ENCODE assay signal across 2 cellular contexts in the genomic region with DNA sequence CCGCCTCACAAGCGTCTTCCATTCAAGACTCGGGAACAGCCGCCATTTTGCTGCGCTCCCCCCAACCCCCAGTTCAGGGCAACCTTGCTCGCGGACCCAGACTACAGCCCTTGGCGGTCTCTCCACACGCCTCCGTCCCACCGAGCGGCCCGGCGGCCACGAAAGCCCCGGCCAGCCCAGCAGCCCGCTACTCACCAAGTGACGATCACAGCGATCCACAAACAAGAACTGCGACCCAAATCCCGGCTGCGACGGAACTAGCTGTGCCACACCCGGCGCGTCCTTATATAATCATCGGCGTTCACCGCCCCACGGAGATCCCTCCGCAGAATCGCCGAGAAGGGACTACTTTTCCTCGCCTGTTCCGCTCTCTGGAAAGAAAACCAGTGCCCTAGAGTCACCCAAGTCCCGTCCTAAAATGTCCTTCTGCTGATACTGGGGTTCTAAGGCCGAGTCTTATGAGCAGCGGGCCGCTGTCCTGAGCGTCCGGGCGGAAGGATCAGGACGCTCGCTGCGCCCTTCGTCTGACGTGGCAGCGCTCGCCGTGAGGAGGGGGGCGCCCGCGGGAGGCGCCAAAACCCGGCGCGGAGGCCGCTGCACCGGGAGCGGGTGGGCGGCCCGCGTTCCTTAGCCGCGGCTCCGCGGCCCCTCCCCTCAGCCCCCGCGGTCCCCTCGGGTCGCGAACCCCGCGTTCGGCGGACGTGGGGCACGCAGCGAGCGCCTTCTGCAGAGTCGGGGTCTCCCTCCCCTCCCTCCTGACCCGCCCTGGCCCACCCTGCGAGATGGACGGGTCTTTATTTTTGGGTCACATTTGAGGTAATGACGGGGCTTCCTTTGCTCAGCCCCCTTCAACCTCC.
TF ChIP-seq lines count a peak whose summit lies in the region.

Gene UBC, minus strand, starts transcription at position 259 of the 857 bp plus-strand sequence. CDS start 879 bp downstream, outside the sequence.

TF ChIP-seq in WTC11, 78 proteins besides CTCF, POLR2A, EP300 and RAD21 (continued from another document and continues in another):
- TF ChIP-seq FOXP4 (CRISPR knock-in tag; IDR thresholded peaks at IDR 0.05) (peak; percentile 83; the same call in 1 of the 2 replicates), ZNF232 (CRISPR knock-in tag; IDR thresholded peaks at IDR 0.05) (peak; percentile 77; the same call in 1 of the 2 replicates), TCF7 (CRISPR knock-in tag; IDR thresholded peaks at IDR 0.05; ENCODE audit: low read depth) (0 out of 2 replicates have a peak, but pooled peaks have one; percentile 19), STAT6 (CRISPR knock-in tag; conservative IDR thresholded peaks at IDR 0.05; ENCODE audit: low read depth) (no peak), HMGA2 (CRISPR knock-in tag; IDR thresholded peaks at IDR 0.05) (peak; percentile 42; the same call in 1 of the 2 replicates), GABPB1 (CRISPR knock-in tag; IDR thresholded peaks at IDR 0.05) (peak; percentile 67), ZSCAN18 (CRISPR knock-in tag; IDR thresholded peaks at IDR 0.05) (no peak), RELA (CRISPR knock-in tag; IDR thresholded peaks at IDR 0.05; ENCODE audit: borderline replicate concordance) (0 out of 2 replicates have a peak, but pooled peaks have one; percentile 13)
- TF ChIP-seq, protein P1, sequence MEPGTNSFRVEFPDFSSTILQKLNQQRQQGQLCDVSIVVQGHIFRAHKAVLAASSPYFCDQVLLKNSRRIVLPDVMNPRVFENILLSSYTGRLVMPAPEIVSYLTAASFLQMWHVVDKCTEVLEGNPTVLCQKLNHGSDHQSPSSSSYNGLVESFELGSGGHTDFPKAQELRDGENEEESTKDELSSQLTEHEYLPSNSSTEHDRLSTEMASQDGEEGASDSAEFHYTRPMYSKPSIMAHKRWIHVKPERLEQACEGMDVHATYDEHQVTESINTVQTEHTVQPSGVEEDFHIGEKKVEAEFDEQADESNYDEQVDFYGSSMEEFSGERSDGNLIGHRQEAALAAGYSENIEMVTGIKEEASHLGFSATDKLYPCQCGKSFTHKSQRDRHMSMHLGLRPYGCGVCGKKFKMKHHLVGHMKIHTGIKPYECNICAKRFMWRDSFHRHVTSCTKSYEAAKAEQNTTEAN (CRISPR knock-in tag; IDR thresholded peaks at IDR 0.05): peak; percentile 94
- TF ChIP-seq, protein P2, sequence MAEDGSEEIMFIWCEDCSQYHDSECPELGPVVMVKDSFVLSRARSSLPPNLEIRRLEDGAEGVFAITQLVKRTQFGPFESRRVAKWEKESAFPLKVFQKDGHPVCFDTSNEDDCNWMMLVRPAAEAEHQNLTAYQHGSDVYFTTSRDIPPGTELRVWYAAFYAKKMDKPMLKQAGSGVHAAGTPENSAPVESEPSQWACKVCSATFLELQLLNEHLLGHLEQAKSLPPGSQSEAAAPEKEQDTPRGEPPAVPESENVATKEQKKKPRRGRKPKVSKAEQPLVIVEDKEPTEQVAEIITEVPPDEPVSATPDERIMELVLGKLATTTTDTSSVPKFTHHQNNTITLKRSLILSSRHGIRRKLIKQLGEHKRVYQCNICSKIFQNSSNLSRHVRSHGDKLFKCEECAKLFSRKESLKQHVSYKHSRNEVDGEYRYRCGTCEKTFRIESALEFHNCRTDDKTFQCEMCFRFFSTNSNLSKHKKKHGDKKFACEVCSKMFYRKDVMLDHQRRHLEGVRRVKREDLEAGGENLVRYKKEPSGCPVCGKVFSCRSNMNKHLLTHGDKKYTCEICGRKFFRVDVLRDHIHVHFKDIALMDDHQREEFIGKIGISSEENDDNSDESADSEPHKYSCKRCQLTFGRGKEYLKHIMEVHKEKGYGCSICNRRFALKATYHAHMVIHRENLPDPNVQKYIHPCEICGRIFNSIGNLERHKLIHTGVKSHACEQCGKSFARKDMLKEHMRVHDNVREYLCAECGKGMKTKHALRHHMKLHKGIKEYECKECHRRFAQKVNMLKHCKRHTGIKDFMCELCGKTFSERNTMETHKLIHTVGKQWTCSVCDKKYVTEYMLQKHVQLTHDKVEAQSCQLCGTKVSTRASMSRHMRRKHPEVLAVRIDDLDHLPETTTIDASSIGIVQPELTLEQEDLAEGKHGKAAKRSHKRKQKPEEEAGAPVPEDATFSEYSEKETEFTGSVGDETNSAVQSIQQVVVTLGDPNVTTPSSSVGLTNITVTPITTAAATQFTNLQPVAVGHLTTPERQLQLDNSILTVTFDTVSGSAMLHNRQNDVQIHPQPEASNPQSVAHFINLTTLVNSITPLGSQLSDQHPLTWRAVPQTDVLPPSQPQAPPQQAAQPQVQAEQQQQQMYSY (CRISPR knock-in tag; IDR thresholded peaks at IDR 0.05): peak; percentile 100

TF ChIP-seq in HepG2, 621 proteins besides CTCF, POLR2A, EP300 and RAD21 (continued from another document and continues in another):
- no peak for TF ChIP-seq ZKSCAN5 (CRISPR knock-in tag; IDR thresholded peaks at IDR 0.05)
- peak; percentile 76 for TF ChIP-seq ZBTB38 (CRISPR knock-in tag; IDR thresholded peaks at IDR 0.05)
- TF ChIP-seq KLF9 (CRISPR knock-in tag; IDR thresholded peaks at IDR 0.05; ENCODE audit: low read depth): no peak
- TF ChIP-seq ZNF430 (CRISPR knock-in tag; IDR thresholded peaks at IDR 0.05): peak; percentile 89
- no peak for TF ChIP-seq HMGA1 (CRISPR knock-in tag; conservative IDR thresholded peaks at IDR 0.05)
- TF ChIP-seq, protein P3, sequence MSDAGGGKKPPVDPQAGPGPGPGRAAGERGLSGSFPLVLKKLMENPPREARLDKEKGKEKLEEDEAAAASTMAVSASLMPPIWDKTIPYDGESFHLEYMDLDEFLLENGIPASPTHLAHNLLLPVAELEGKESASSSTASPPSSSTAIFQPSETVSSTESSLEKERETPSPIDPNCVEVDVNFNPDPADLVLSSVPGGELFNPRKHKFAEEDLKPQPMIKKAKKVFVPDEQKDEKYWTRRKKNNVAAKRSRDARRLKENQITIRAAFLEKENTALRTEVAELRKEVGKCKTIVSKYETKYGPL (CRISPR knock-in tag; IDR thresholded peaks at IDR 0.05): no peak; the same call in 1 of the 2 replicates
- TF ChIP-seq SP4 (CRISPR knock-in tag; IDR thresholded peaks at IDR 0.05): peak; percentile 94
- 0 out of 2 replicates have a peak, but pooled peaks have one; percentile 41 for TF ChIP-seq FOXK2 (IDR thresholded peaks at IDR 0.05)
- TF ChIP-seq HNF1B (CRISPR knock-in tag; IDR thresholded peaks at IDR 0.05): peak; percentile 89
- TF ChIP-seq MAFK (conservative IDR thresholded peaks at IDR 0.05 in 1 of 2, IDR thresholded peaks at IDR 0.05 in 1 of 2; ENCODE audit: low read length in 2 of 2): 0 out of 4 replicates have a peak, but pooled peaks of 1 of the 2 experiments have one; percentile 4
- TF ChIP-seq GATAD2A (CRISPR knock-in tag; IDR thresholded peaks at IDR 0.05): no peak; the same call in 1 of the 2 replicates
- TF ChIP-seq ZBTB26 (CRISPR knock-in tag; IDR thresholded peaks at IDR 0.05; ENCODE audit: borderline replicate concordance): peak; percentile 42
- no peak for TF ChIP-seq MAF1 (CRISPR knock-in tag; IDR thresholded peaks at IDR 0.05; ENCODE audit: borderline replicate concordance)
- TF ChIP-seq ZNF609 (CRISPR knock-in tag; IDR thresholded peaks at IDR 0.05; ENCODE audit: borderline replicate concordance): peak; percentile 52; the same call in 1 of the 2 replicates
- TF ChIP-seq BHLHE40 (IDR thresholded peaks at IDR 0.05; ENCODE audit: low read length): no peak
- peak; percentile 61; the same call in 1 of the 2 replicates for TF ChIP-seq ZNF335 (CRISPR knock-in tag; IDR thresholded peaks at IDR 0.05)
- TF ChIP-seq SOX13 (IDR thresholded peaks at IDR 0.05): 0 out of 2 replicates have a peak, but pooled peaks have one; percentile 25
- 0 out of 4 replicates have a peak, but pooled peaks of 1 of the 2 experiments have one; percentile 47 for TF ChIP-seq SOX13 (CRISPR knock-in tag; conservative IDR thresholded peaks at IDR 0.05 in 1 of 2, IDR thresholded peaks at IDR 0.05 in 1 of 2)
- TF ChIP-seq ZBTB34 (CRISPR knock-in tag; IDR thresholded peaks at IDR 0.05): peak; percentile 15; the same call in 1 of the 2 replicates
- TF ChIP-seq NCOA1 (CRISPR knock-in tag; IDR thresholded peaks at IDR 0.05): peak; percentile 100; the same call in 1 of the 2 replicates
- TF ChIP-seq ZNF296 (CRISPR knock-in tag; conservative IDR thresholded peaks at IDR 0.05): no peak
- TF ChIP-seq ZNF350 (CRISPR knock-in tag; IDR thresholded peaks at IDR 0.05; ENCODE audit: borderline replicate concordance, low read depth): peak; percentile 92
- peak; percentile 96 for TF ChIP-seq ZMAT3 (CRISPR knock-in tag; conservative IDR thresholded peaks at IDR 0.05)
- peak; percentile 91 for TF ChIP-seq GATA4 (IDR thresholded peaks at IDR 0.05; ENCODE audit: borderline replicate concordance, low read depth)
- TF ChIP-seq NFIC (IDR thresholded peaks at IDR 0.05; ENCODE audit: low read length): no peak
- TF ChIP-seq RXRB (CRISPR knock-in tag; IDR thresholded peaks at IDR 0.05; ENCODE audit: borderline replicate concordance): peak; percentile 79
- no peak for TF ChIP-seq TCF12 (IDR thresholded peaks at IDR 0.05)
- peak; percentile 91 for TF ChIP-seq TCF12 (CRISPR knock-in tag; IDR thresholded peaks at IDR 0.05)
- TF ChIP-seq CHD4 (IDR thresholded peaks at IDR 0.05; ENCODE audit: borderline replicate concordance, low read length): no peak
- peak; percentile 56; the same call in 1 of the 2 replicates for TF ChIP-seq E2F1 (CRISPR knock-in tag; IDR thresholded peaks at IDR 0.05)
- no peak; the same call in 1 of the 2 replicates for TF ChIP-seq ZNF557 (CRISPR knock-in tag; IDR thresholded peaks at IDR 0.05)
